ENCODE assay signal across 17 cellular contexts in the genomic region with DNA sequence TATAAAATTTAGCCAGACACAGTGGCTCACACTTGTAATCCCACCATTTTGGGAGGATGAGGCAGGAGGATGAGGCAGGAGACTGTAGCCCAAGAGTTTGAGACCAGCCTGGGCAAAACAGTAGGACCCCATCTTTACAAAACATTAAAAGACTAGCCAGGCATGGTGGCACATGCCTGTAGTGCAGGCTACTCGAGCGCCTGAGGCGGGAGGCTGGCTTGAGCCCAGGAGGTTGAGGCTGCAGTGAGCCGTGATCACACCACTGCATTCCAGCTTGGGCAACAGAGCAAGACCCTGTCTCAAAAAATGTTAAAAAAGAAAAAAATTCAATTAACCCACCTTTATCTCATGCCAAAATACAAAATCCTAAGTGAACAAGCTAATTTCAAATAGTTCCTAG. TPM values are rescaled to one million over a fixed set of nuclear protein-coding genes. Genes with fewer than 3 reads are reported as not detected.
A peak's percentile ranks its signal among the peaks of the same experiment; 100 is the strongest.
DNase-seq lines count a peak whose midpoint lies in the region; ATAC-seq and TF ChIP-seq lines count a peak whose summit lies in the region.
"Had no signal": no experiment of that assay in that cellular context is flagged by ENCODE, and none has a peak within 500 bp of the region (broad histone marks: within the 10 kb centered on the region; RNA-seq: fewer than 3 reads in every experiment).

No MANE protein-coding gene starts in this region.

- H3K9me3 Mint-ChIP-seq in brain, result peaks cover 0 to 3% (median 0%) of the 10 kb centered on the region in 5 experiments
- H3K9me3 Mint-ChIP-seq in naive thymus-derived CD8-positive, alpha-beta T cell, result peaks cover 0 to 2% (median 0%) of the 10 kb centered on the region in 9 donors
- H3K9me3 Mint-ChIP-seq: activated CD8-positive, alpha-beta T cell treated with anti-CD3 and anti-CD28 coated beads for 36 hours; activated T-helper 1 cell treated with anti-CD3 and anti-CD28 coated beads, Interleukin-12 subunit alpha, Interleukin-12 subunit beta, Interleukin-2, Interleukin-4 antibody, amounts not matched to agents 30 ng/mL and 10 ng/mL and 1 ng/mL, durations not matched to agents 14 hours and 24 hours and 36 hours; immature natural killer cell had no signal

- intact Hi-C loops in heart right ventricle (cut with DNase I), result loop anchor here in 6 of 10 donors (5.0 to 10.0 kb wide), 6 partner anchors 34 to 841 kb away; a partner anchor contains a TSS

- no peak overlapping the region for H3K27ac ChIP-seq in DOHH2 (ENCODE audit: low read depth, low read length)
- 0 out of 2 replicates have a peak overlapping the region, but pooled peaks have one; percentile 17 for H3K27ac ChIP-seq in HUES6 (ENCODE audit: low read depth, low read length)
- peak overlapping the region in 1 of 10 donors; percentile 45 for H3K27ac ChIP-seq in heart right ventricle
- H3K27ac ChIP-seq: lower lobe of right lung, suprapubic skin had no signal

- H3K4me3 ChIP-seq in DOHH2 (ENCODE audit: low read length), result no peak overlapping the region
- no peak overlapping the region for H3K4me3 ChIP-seq in HUES6 (ENCODE audit: low read depth, low read length)
- H3K4me3 ChIP-seq in H7 (ENCODE audit: insufficient read depth, low read depth, low read length), result no peak overlapping the region
- H3K4me3 ChIP-seq in heart right ventricle, result no peak overlapping the region
- H3K4me3 ChIP-seq: lower lobe of right lung had no signal

- H3K27ac Mint-ChIP-seq in brain, result peak overlapping the region in 1 of 5 experiments; percentile 33
- H3K27ac Mint-ChIP-seq in naive thymus-derived CD8-positive, alpha-beta T cell, result peak overlapping the region in 2 of 10 donors; percentile 7 to 43
- H3K27ac Mint-ChIP-seq: activated CD8-positive, alpha-beta T cell treated with anti-CD3 and anti-CD28 coated beads for 36 hours; activated T-helper 1 cell treated with anti-CD3 and anti-CD28 coated beads, Interleukin-12 subunit alpha, Interleukin-12 subunit beta, Interleukin-2, Interleukin-4 antibody, amounts not matched to agents 30 ng/mL and 10 ng/mL and 1 ng/mL, durations not matched to agents 14 hours and 24 hours and 36 hours; B cell had no signal

- peaks cover 85% of the 10 kb centered on the region for H3K79me2 ChIP-seq in DOHH2 (ENCODE audit: control insufficient read depth, low read length)

- H3K27me3 Mint-ChIP-seq in brain, result peaks cover 16% of the 10 kb centered on the region
- peaks cover 0 to 2% (median 0%) of the 10 kb centered on the region in 5 donors for H3K27me3 Mint-ChIP-seq in naive thymus-derived CD8-positive, alpha-beta T cell
- H3K27me3 Mint-ChIP-seq: activated CD8-positive, alpha-beta T cell treated with anti-CD3 and anti-CD28 coated beads for 36 hours; B cell had no signal

- H3K9me2 ChIP-seq in DOHH2 (replicated peaks; ENCODE audit: control insufficient read depth, low read length), result no peaks in the 10 kb centered on the region

- TF ChIP-seq CTCF in DOHH2 (IDR thresholded peaks at IDR 0.05; ENCODE audit: low read depth, low read length, poor library complexity, severe bottlenecking), result no peak
- TF ChIP-seq CTCF in brain (conservative IDR thresholded peaks at IDR 0.05), result no peak
- TF ChIP-seq CTCF in heart right ventricle (IDR thresholded peaks at IDR 0.05), result no peak

- WGBS in heart right ventricle, 2 donors, result 68 to 80% methylated on average over 4 of the region's 4 CpGs

- H3K36me3 Mint-ChIP-seq in brain, result peaks cover 9% of the 10 kb centered on the region
- H3K36me3 Mint-ChIP-seq in naive thymus-derived CD8-positive, alpha-beta T cell, result peaks cover 0 to 5% (median 3%) of the 10 kb centered on the region in 3 donors
- H3K36me3 Mint-ChIP-seq: immature natural killer cell had no signal

- peaks cover 31% of the 10 kb centered on the region for H3K36me3 ChIP-seq in DOHH2 (ENCODE audit: control insufficient read depth, low read length)
- H3K36me3 ChIP-seq in HUES6 (ENCODE audit: control insufficient read depth, insufficient read depth, low read length), result no peaks in the 10 kb centered on the region
- no peaks in the 10 kb centered on the region for H3K36me3 ChIP-seq in H7 (replicated peaks; ENCODE audit: control insufficient read depth, insufficient read depth, low read length)
- H3K36me3 ChIP-seq in heart right ventricle, result no peaks in the 10 kb centered on the region
- H3K36me3 ChIP-seq: lower lobe of right lung, suprapubic skin had no signal

- no peak for ATAC-seq in naive thymus-derived CD8-positive, alpha-beta T cell
- ATAC-seq in heart right ventricle, result no peak
- ATAC-seq: activated CD8-positive, alpha-beta T cell treated with anti-CD3 and anti-CD28 coated beads for 36 hours; lower lobe of right lung had no signal

- H3K9me3 ChIP-seq in DOHH2 (ENCODE audit: control insufficient read depth, insufficient read depth, low read length) (no peaks in the 10 kb centered on the region), HUES6 (ENCODE audit: control insufficient read depth, insufficient read depth, low read depth, low read length) (no peaks in the 10 kb centered on the region), heart right ventricle (no peaks in the 10 kb centered on the region)
- H3K9me3 ChIP-seq: lower lobe of right lung, suprapubic skin had no signal

- no peaks in the 10 kb centered on the region for H3F3A ChIP-seq in DOHH2 (ENCODE audit: control insufficient read depth, insufficient read depth)

- POLR2A ChIA-PET in naive thymus-derived CD8-positive, alpha-beta T cell (lab: Charles Lee), result no interaction called here

- H3K4me1 ChIP-seq in DOHH2 (ENCODE audit: control insufficient read depth, low read length) (peaks cover 43% of the 10 kb centered on the region), HUES6 (ENCODE audit: control insufficient read depth, insufficient read depth, low read length) (peaks cover 31% of the 10 kb centered on the region), heart right ventricle (peaks cover 9 to 81% (median 65%) of the 10 kb centered on the region in 9 donors)

- H4K20me1 ChIP-seq in DOHH2 (ENCODE audit: control insufficient read depth, insufficient read depth, low read depth, low read length), result peaks cover 29% of the 10 kb centered on the region; the same call in 1 of the 2 replicates

- peak overlapping the region; percentile 60; the same call in 1 of the 2 replicates for H3K4me2 ChIP-seq in DOHH2 (ENCODE audit: low read length)

- DNase-seq in naive thymus-derived CD8-positive, alpha-beta T cell, result no peak
- no peak for DNase-seq in stimulated activated naive CD4-positive, alpha-beta T cell (lab: John Stamatoyannopoulos, UW)
- DNase-seq in H7, result no peak
- DNase-seq in heart right ventricle, result no peak
- DNase-seq: activated CD8-positive, alpha-beta T cell treated with anti-CD3 and anti-CD28 coated beads for 36 hours; head of caudate nucleus; immature natural killer cell; lower lobe of right lung; NCI-H2081; NCI-H524; SHP77 treated with DMSO at 0.1 percent for 48 hours had no signal

- peak overlapping the region in 4 of 5 experiments; percentile 5 to 84 (median 58) for H3K4me3 Mint-ChIP-seq in brain
- peak overlapping the region in 6 of 10 donors; percentile 29 to 77 (median 56) for H3K4me3 Mint-ChIP-seq in naive thymus-derived CD8-positive, alpha-beta T cell

- H3K9ac ChIP-seq in HUES6 (ENCODE audit: low read length), result no peak overlapping the region

- H3K4me1 Mint-ChIP-seq in brain, result peaks cover 68% of the 10 kb centered on the region
- H3K4me1 Mint-ChIP-seq in naive thymus-derived CD8-positive, alpha-beta T cell, result peaks cover 32 to 74% (median 69%) of the 10 kb centered on the region in 4 donors

- H3K27me3 ChIP-seq in DOHH2 (ENCODE audit: control insufficient read depth, low read length) (no peaks in the 10 kb centered on the region), HUES6 (ENCODE audit: control insufficient read depth, insufficient read depth, low read length) (no peaks in the 10 kb centered on the region), H7 (ENCODE audit: control insufficient read depth, insufficient read depth, low read length) (no peaks in the 10 kb centered on the region), heart right ventricle (no peaks in the 10 kb centered on the region)
- H3K27me3 ChIP-seq: suprapubic skin had no signal

RNA-seq across cellular contexts. Expression of a gene that starts 4.0 kb away (rescaled TPM):
- polyA plus RNA-seq in brain (ENCODE audit: insufficient read depth, low read depth, low replicate concordance) (8.6 TPM), heart right ventricle (10 to 100 TPM in 1 of 2 donors, 1 to 10 TPM in 1; 9.6 to 25.3 TPM)
- 10 to 100 TPM; 75.4 to 79.8 TPM for total RNA-seq in naive thymus-derived CD8-positive, alpha-beta T cell
- 10 to 100 TPM; 13.0 to 28.1 (median 18.0) TPM for polyA plus RNA-seq in naive thymus-derived CD8-positive, alpha-beta T cell
- 21.1 and 31.9 TPM in 2 replicates for total RNA-seq in H7 (2014; rRNA removed; shearing (Covaris generic))
- total RNA-seq in heart right ventricle, result 10 to 100 TPM; 26.3 to 83.1 (median 31.6) TPM
